22 cellular contexts compared by ENCODE assay signal in genomic region chr11:1360835-1361357, GRCh38. TPM values are rescaled to one million over a fixed set of nuclear protein-coding genes. Genes with fewer than 3 reads are reported as not detected.
DNase-seq lines count a peak whose midpoint lies in the region; ATAC-seq, FAIRE-seq and TF ChIP-seq lines count a peak whose summit lies in the region.
"Had no signal": no experiment of that assay in that cellular context is flagged by ENCODE, and none has a peak within 500 bp of the region (broad histone marks: within the 10 kb centered on the region; RNA-seq: fewer than 3 reads in every experiment).

No MANE protein-coding gene starts in this region.

- H2AFZ ChIP-seq in K562 (ENCODE audit: low read depth, low read length) (no peak overlapping the region), trophoblast cell (ENCODE audit: insufficient read depth, low read length, poor library complexity) (no peak overlapping the region)
- H2AFZ ChIP-seq: GM23248 had no signal

- TF ChIP-seq EP300 in K562 (IDR thresholded peaks at IDR 0.05; ENCODE audit: low read length) = no peak

- H3K4me1 ChIP-seq in left ventricle myocardium inferior = no peaks in the 10 kb centered on the region
- H3K4me1 ChIP-seq in K562 (replicated peaks in 1 of 2; ENCODE audit: control insufficient read depth in 2 of 2, insufficient read depth in 2 of 2, low read length in 2 of 2) = peaks cover 13 to 18% of the 10 kb centered on the region in 2 experiments; a peak in 4 of 5 replicates
- H3K4me1 ChIP-seq in trophoblast cell (ENCODE audit: control insufficient read depth in 1 of 2, insufficient read depth in 2 of 2, low read length in 2 of 2) = no peaks in the 10 kb centered on the region
- H3K4me1 ChIP-seq: BE2C had no signal

- no peaks in the 10 kb centered on the region for H3K79me2 ChIP-seq in K562 (ENCODE audit: control insufficient read depth, insufficient read depth, low read length)
- no peaks in the 10 kb centered on the region for H3K79me2 ChIP-seq in trophoblast cell (ENCODE audit: control insufficient read depth, insufficient read depth, low read length, poor library complexity)

- peak; percentile 27 for DNase-seq in Right ventricle myocardium superior
- no peak for DNase-seq in left ventricle myocardium inferior
- DNase-seq in D341Med (ENCODE audit: low spot score) = peak; percentile 4
- DNase-seq in K562 (ENCODE audit: extremely low read depth in 1 of 4, low spot score in 3 of 4) = no peak
- no peak for DNase-seq in trophoblast cell
- DNase-seq: ACHN; BE2C; C1 segment of cervical spinal cord; Caco-2; CD4-positive, alpha-beta T cell; DMS153; DMS79 treated with DMSO at 0.1 percent for 48 hours; GF-D8; GM23248; HCEC 1CT; HFFc6 had no signal

- in situ Hi-C loops in K562 (cut with MboI) = no loop called here

- POLR2A ChIA-PET in K562 (lab: Yijun Ruan, JAX) = interaction anchor here (1.2 kb wide), 1 partner anchor 16 kb away, joined by 4 read pairs; no protein-coding TSS in a partner anchor

- no peak overlapping the region for H2BK120ac ChIP-seq in trophoblast cell (ENCODE audit: insufficient read depth, low read length, poor library complexity)

- H3K79me1 ChIP-seq in trophoblast cell (ENCODE audit: low read length) = no peaks in the 10 kb centered on the region

- no peak overlapping the region for H2AK5ac ChIP-seq in trophoblast cell (ENCODE audit: low read length)

- no peak overlapping the region for H3K23ac ChIP-seq in trophoblast cell (ENCODE audit: low read length)

- FAIRE-seq in K562 (lab: Jason Lieb, UNC) = no peak
- FAIRE-seq: HTR-8/SVneo had no signal

- no TSS peak for BruUV-seq in K562 (replicated peaks; lab: Mats Ljungman, UMichigan)

- H3K4me2 ChIP-seq in K562 (ENCODE audit: insufficient read depth, low read length) (no peak overlapping the region), trophoblast cell (ENCODE audit: low read length) (no peak overlapping the region)
- H3K4me2 ChIP-seq: KMS-11 had no signal

- no peak overlapping the region for H3K4ac ChIP-seq in trophoblast cell (ENCODE audit: low read depth, low read length)

- no peak overlapping the region for H3K14ac ChIP-seq in trophoblast cell (ENCODE audit: low read length)

- no peaks in the 10 kb centered on the region for H3K9me1 ChIP-seq in K562 (ENCODE audit: control insufficient read depth, insufficient read depth, low read length)

- 2% methylated on average over 16 of the region's 16 CpGs for WGBS in K562 (ENCODE audit: insufficient coverage, low coverage, missing lambda C conversion rate)
- no CpG with 5 or more reads among the region's 16 CpGs for WGBS in trophoblast cell (ENCODE audit: extremely low coverage, insufficient coverage, insufficient read length)

- H2BK12ac ChIP-seq in trophoblast cell (ENCODE audit: low read length) = no peak overlapping the region

- no peak overlapping the region for H2BK5ac ChIP-seq in trophoblast cell (ENCODE audit: low read depth, low read length, poor library complexity)

- H4K91ac ChIP-seq in trophoblast cell (ENCODE audit: low read depth, low read length) = no peak overlapping the region

- H3K27ac ChIP-seq in left ventricle myocardium inferior (replicated peaks) (no peak overlapping the region), K562 (ENCODE audit: extremely low read depth, low read depth, low read length) (no peak overlapping the region), trophoblast cell (ENCODE audit: low read depth, low read length) (no peak overlapping the region)
- H3K27ac ChIP-seq: GM23248, KMS-11 had no signal

- CTCF ChIA-PET in K562 (lab: Yijun Ruan, JAX; ENCODE audit: low intra/inter-chr PET ratio) = no interaction called here

- H3K4me3 ChIP-seq in left ventricle myocardium inferior (no peak overlapping the region), K562 (no peak overlapping the region), trophoblast cell (ENCODE audit: low read depth, low read length) (peak overlapping the region; percentile 56)
- H3K4me3 ChIP-seq: GM23248 had no signal

- no peak overlapping the region for H3K18ac ChIP-seq in trophoblast cell (ENCODE audit: low read length)

- no peak for TF ChIP-seq RAD21 in K562 (CRISPR knock-in tag; conservative IDR thresholded peaks at IDR 0.05 in 1 of 2, IDR thresholded peaks at IDR 0.05 in 1 of 2)

- no peak for TF ChIP-seq POLR2A in K562 (conservative IDR thresholded peaks at IDR 0.05)

- H3K27me3 ChIP-seq in left ventricle myocardium inferior (ENCODE audit: low read depth) (peaks cover 63% of the 10 kb centered on the region), K562 (ENCODE audit: control insufficient read depth in 2 of 2, insufficient read depth in 2 of 2, low read length in 2 of 2) (peaks cover 12 to 56% of the 10 kb centered on the region in 2 experiments; a peak in 4 of 5 replicates), trophoblast cell (ENCODE audit: insufficient read depth, low read length) (no peaks in the 10 kb centered on the region)
- H3K27me3 ChIP-seq: BE2C had no signal

- intact Hi-C loops in Right ventricle myocardium superior (cut with DNase I) (no loop called here), left ventricle myocardium inferior (cut with micrococcal nuclease) (no loop called here), K562 (cut with micrococcal nuclease) (no loop called here)

- H4K12ac ChIP-seq in trophoblast cell (ENCODE audit: low read depth, low read length) = no peak overlapping the region

- H3K36me3 ChIP-seq in left ventricle myocardium inferior (no peaks in the 10 kb centered on the region), K562 (ENCODE audit: control insufficient read depth, insufficient read depth, low read length) (no peaks in the 10 kb centered on the region), trophoblast cell (ENCODE audit: control insufficient read depth in 1 of 2, insufficient read depth in 2 of 2, low read length in 2 of 2) (no peaks in the 10 kb centered on the region)
- H3K36me3 ChIP-seq: BE2C had no signal

- H4K8ac ChIP-seq in trophoblast cell (ENCODE audit: low read depth, low read length) = no peak overlapping the region

- ATAC-seq in Right ventricle myocardium superior (ENCODE audit: poor library complexity) (no peak), K562 (no peak), HG02970 (IDR thresholded peaks at IDR 0.05; ENCODE audit: low FRiP score, unreplicated experiment) (no peak), GM19023 (IDR thresholded peaks at IDR 0.05; ENCODE audit: unreplicated experiment) (no peak), GM19328 (IDR thresholded peaks at IDR 0.05; ENCODE audit: unreplicated experiment) (no peak)

- H3K9me3 ChIP-seq in left ventricle myocardium inferior (replicated peaks) (peaks cover 27% of the 10 kb centered on the region), K562 (replicated peaks; ENCODE audit: control insufficient read depth, insufficient read depth, low read depth, low read length) (no peaks in the 10 kb centered on the region), trophoblast cell (ENCODE audit: insufficient read depth, low read depth, low read length) (peaks cover 45% of the 10 kb centered on the region)
- H3K9me3 ChIP-seq: BE2C had no signal

- TF ChIP-seq CTCF in left ventricle myocardium inferior (IDR thresholded peaks at IDR 0.05; ENCODE audit: borderline replicate concordance) (no peak), K562 (IDR thresholded peaks at IDR 0.05 in 2 of 3, conservative IDR thresholded peaks at IDR 0.05 in 1 of 3; ENCODE audit: insufficient read depth in 2 of 3, low read depth in 1 of 3, low read length in 3 of 3) (no peak)

- H4K20me1 ChIP-seq in K562 (replicated peaks; ENCODE audit: control insufficient read depth, insufficient read depth, low read length) = peaks cover 6% of the 10 kb centered on the region; the same call in 1 of the 2 replicates

- H3K9ac ChIP-seq in K562 (ENCODE audit: insufficient read depth in 1 of 2, low read depth in 2 of 2, low read length in 2 of 2) = no peak overlapping the region
- H3K9ac ChIP-seq in trophoblast cell (ENCODE audit: low read length) = no peak overlapping the region
- H3K9ac ChIP-seq: GM23248, KMS-11 had no signal

RNA-seq across cellular contexts. Expression of gene BRSK2, which starts 28.8 kb away (rescaled TPM):
- 0.67 TPM for total RNA-seq in Right ventricle myocardium superior
- total RNA-seq in left ventricle myocardium inferior = 0.52 TPM
- 0.84 and 4.1 TPM in 2 replicates for total RNA-seq in K562 (2011; cell fraction: chromatin; rRNA removed; ENCODE audit: low replicate concordance)
- total RNA-seq in K562 (2011; cell fraction: nucleolus; rRNA removed) = 1.8 and 2.1 TPM in 2 replicates
- total RNA-seq in K562 (2011; cell fraction: nucleoplasm; rRNA removed) = 0.84 and 1.2 TPM in 2 replicates
- total RNA-seq in K562 (2014; rRNA removed) = not detected in 2 replicates
- total RNA-seq in K562 (2014; rRNA removed; fragmentation: Illumina TruSeq; extraction: Trizol) = not detected in 2 replicates
- 0.19 TPM in 1 of 2 replicates, not detected in the other for total RNA-seq in K562 (2015; rRNA removed; fragmentation: Illumina TruSeq; extraction: Trizol)
- total RNA-seq in K562 (2021) = 0.22 TPM in 2 replicates
- polyA plus RNA-seq in K562 (2011; rRNA removed) = 0.14 and 0.24 TPM in 2 replicates
- polyA plus RNA-seq in K562 (2011; cell fraction: cytosol; rRNA removed) = 0.34 and 0.55 TPM in 2 replicates
- polyA plus RNA-seq in K562 (2011; cell fraction: nucleus; rRNA removed) = 0.65 and 2.2 TPM in 2 replicates
- polyA plus RNA-seq in K562 (2012) = 0.18 and 0.24 TPM in 2 replicates
- 0.06 and 0.44 TPM in 2 replicates for polyA plus RNA-seq in K562 (2014; fragmentation: Illumina TruSeq; extraction: Trizol)
- polyA plus RNA-seq in K562 (2014; fragmentation: Nextera tagmentation; extraction: Ambion mirVana) = not detected
- 0.46 and 0.52 TPM in 2 replicates for polyA plus RNA-seq in K562 (2014; rRNA removed)
- 0.39 TPM in 1 of 2 replicates, not detected in the other for polyA minus RNA-seq in K562 (2011; rRNA and poly(A)+ RNA removed)
- not detected in 2 replicates for polyA minus RNA-seq in K562 (2011; cell fraction: cytosol; rRNA and poly(A)+ RNA removed)
- 0.56 and 1.2 TPM in 2 replicates for polyA minus RNA-seq in K562 (2011; cell fraction: nucleus; rRNA and poly(A)+ RNA removed)
- polyA plus RNA-seq in trophoblast cell (2013) = 0.82 and 0.89 TPM in 2 replicates
- polyA plus RNA-seq: GM23248, IgD-negative memory B cell had no signal

RNA-seq across cellular contexts. Expression of gene TOLLIP, which starts 51.5 kb away (rescaled TPM):
- total RNA-seq in Right ventricle myocardium superior (49.9 TPM), left ventricle myocardium inferior (51.9 TPM), K562 (2014; rRNA removed) (16.0 and 23.0 TPM in 2 replicates), K562 (2014; rRNA removed; fragmentation: Illumina TruSeq; extraction: Trizol) (1.9 and 2.3 TPM in 2 replicates), K562 (2015; rRNA removed; fragmentation: Illumina TruSeq; extraction: Trizol) (6.9 and 7.1 TPM in 2 replicates), K562 (2021) (22.8 and 25.4 TPM in 2 replicates)
- 28.7 and 53.4 TPM in 2 replicates for total RNA-seq in K562 (2011; cell fraction: chromatin; rRNA removed; ENCODE audit: low replicate concordance)
- total RNA-seq in K562 (2011; cell fraction: nucleolus; rRNA removed) = 24.0 and 26.7 TPM in 2 replicates
- 23.5 and 24.4 TPM in 2 replicates for total RNA-seq in K562 (2011; cell fraction: nucleoplasm; rRNA removed)
- polyA plus RNA-seq in K562 (2011; rRNA removed) (13.5 and 16.4 TPM in 2 replicates), K562 (2014; fragmentation: Illumina TruSeq; extraction: Trizol) (4.9 and 13.1 TPM in 2 replicates), K562 (2014; fragmentation: Nextera tagmentation; extraction: Ambion mirVana) (under 1 TPM; 0.23 to 0.41 TPM), K562 (2014; rRNA removed) (13.3 and 15.4 TPM in 2 replicates)
- polyA plus RNA-seq in K562 (2011; cell fraction: cytosol; rRNA removed) = 15.0 and 35.2 TPM in 2 replicates
- 21.5 and 35.3 TPM in 2 replicates for polyA plus RNA-seq in K562 (2011; cell fraction: nucleus; rRNA removed)
- polyA plus RNA-seq in K562 (2012) = 20.3 and 28.2 TPM in 2 replicates
- 6.0 and 11.6 TPM in 2 replicates for polyA minus RNA-seq in K562 (2011; rRNA and poly(A)+ RNA removed)
- polyA minus RNA-seq in K562 (2011; cell fraction: cytosol; rRNA and poly(A)+ RNA removed) = 10.5 and 28.4 TPM in 2 replicates
- polyA minus RNA-seq in K562 (2011; cell fraction: nucleus; rRNA and poly(A)+ RNA removed) = 9.6 and 13.5 TPM in 2 replicates
- polyA plus RNA-seq in trophoblast cell (2013) = 31.6 and 33.1 TPM in 2 replicates

Comparison
In these comparisons a context has a peak if more than half of its experiments do, and no peak if none do; other contexts are left out.
1. DNase-seq: peak in Right ventricle myocardium superior (single experiment) and D341Med (single experiment); none in left ventricle myocardium inferior (single experiment), K562 (0 of 4) and trophoblast cell (0 of 2).